18 cellular contexts compared by ENCODE assay signal in the genomic region with DNA sequence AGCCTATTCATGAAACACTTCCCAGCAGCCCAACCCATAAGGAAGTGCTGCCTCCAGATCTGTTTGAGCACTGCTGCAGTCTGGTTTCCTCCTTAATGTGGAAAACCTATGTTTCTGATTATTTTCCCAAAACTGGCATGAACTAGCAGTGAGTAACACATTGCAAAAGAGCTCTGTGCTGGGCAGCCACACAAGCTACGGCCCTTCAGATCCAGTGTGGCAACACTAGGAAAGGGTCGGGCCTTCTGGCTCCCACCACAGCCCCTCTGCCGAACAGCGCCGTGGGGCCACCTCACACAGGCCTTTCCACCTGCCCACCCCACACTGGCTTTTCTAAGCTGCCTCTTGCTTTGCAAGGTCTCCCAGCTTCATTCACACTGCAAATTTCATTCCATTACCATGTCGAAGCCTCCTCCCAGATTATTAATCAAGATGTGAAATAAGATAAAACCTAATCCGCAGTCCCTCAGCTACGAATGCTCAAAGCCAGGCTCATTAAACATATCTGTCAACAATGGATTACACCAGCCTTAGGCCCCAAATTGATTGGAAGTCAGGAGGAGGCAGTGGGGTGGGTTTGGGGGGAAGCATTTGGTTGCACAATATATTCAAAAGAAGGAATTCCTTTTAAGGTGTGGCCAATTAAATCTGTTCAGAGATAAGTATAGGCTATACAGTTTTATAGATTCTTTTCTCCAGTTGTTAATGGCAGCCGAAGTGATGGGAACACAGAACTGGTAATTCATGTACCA.
A peak's percentile ranks its signal among the peaks of the same experiment; 100 is the strongest.
DNase-seq lines count a peak whose midpoint lies in the region; ATAC-seq and TF ChIP-seq lines count a peak whose summit lies in the region.
"Had no signal": no experiment of that assay in that cellular context is flagged by ENCODE, and none has a peak within 500 bp of the region (broad histone marks: within the 10 kb centered on the region; RNA-seq: fewer than 3 reads in every experiment).

No MANE protein-coding gene starts in this region.

- CTCF ChIA-PET in RWPE1 (lab: Yijun Ruan, JAX) = interaction anchor here (0.8 kb wide), 1 partner anchor 567 kb away, joined by 4 read pairs; no protein-coding TSS in a partner anchor

- in situ Hi-C loops in GM13977 (cut with MboI; ENCODE audit: low pct_unique_long_range_greater_than_20kb, low sequenced_read_pairs, unreplicated experiment) = no loop called here

- H3K4me3 Mint-ChIP-seq in activated T-cell treated with anti-CD3 and anti-CD28 coated beads, Interleukin-2, amount 50 U/mL, for 72 hours = no peak overlapping the region
- H3K4me3 Mint-ChIP-seq: activated CD4-positive, alpha-beta T cell treated with anti-CD3 and anti-CD28 coated beads for 36 hours; activated naive CD8-positive, alpha-beta T cell; T-helper 17 cell had no signal

- no peak overlapping the region for H3K4me3 ChIP-seq in fibroblast of the aortic adventitia (ENCODE audit: low read depth, low read length)
- H3K4me3 ChIP-seq in retinal pigment epithelial cell (ENCODE audit: low read length) = no peak overlapping the region
- H3K4me3 ChIP-seq: lower lobe of right lung, spleen had no signal

- H3K36me3 Mint-ChIP-seq in activated T-cell treated with anti-CD3 and anti-CD28 coated beads, Interleukin-2, amount 50 U/mL, for 72 hours (ENCODE audit: insufficient read depth in 2 of 2) = no peaks in the 10 kb centered on the region
- H3K36me3 Mint-ChIP-seq: activated naive CD8-positive, alpha-beta T cell had no signal

- no peak for ATAC-seq in HG03280 (IDR thresholded peaks at IDR 0.05; ENCODE audit: unreplicated experiment)
- no peak for ATAC-seq in HG03135 (IDR thresholded peaks at IDR 0.05; ENCODE audit: unreplicated experiment)
- ATAC-seq in activated T-cell treated with anti-CD3 and anti-CD28 coated beads, Interleukin-2, amount 50 U/mL, for 72 hours (replicated peaks in 1 of 2) = no peak
- ATAC-seq: activated CD4-positive, alpha-beta T cell treated with anti-CD3 and anti-CD28 coated beads for 36 hours; T-helper 17 cell had no signal

- peak overlapping the region; percentile 85 for H3K27ac ChIP-seq in RWPE1
- H3K27ac ChIP-seq: lower lobe of right lung, spleen had no signal

- DNase-seq in AG20443 (ENCODE audit: low spot score) (peak; percentile 76), RWPE1 (ENCODE audit: low spot score) (no peak), fibroblast of the aortic adventitia (ENCODE audit: low read depth) (peak; percentile 95), retinal pigment epithelial cell (ENCODE audit: low read depth) (peak; percentile 54), GM13977 (ENCODE audit: low spot score) (no peak)
- DNase-seq in activated T-cell treated with anti-CD3 and anti-CD28 coated beads, Interleukin-2, amount 50 U/mL, for 72 hours = no peak
- DNase-seq: activated CD4-positive, alpha-beta T cell treated with anti-CD3 and anti-CD28 coated beads for 36 hours; activated T-cell treated with anti-CD3 and anti-CD28 coated beads for 4 hours; BE2C; Kasumi-1; lower lobe of right lung; NCI-H187; NCI-H526; spleen; T-helper 17 cell had no signal

- H3K4me1 Mint-ChIP-seq in activated T-cell treated with anti-CD3 and anti-CD28 coated beads, Interleukin-2, amount 50 U/mL, for 72 hours (ENCODE audit: low read depth) = peaks cover 6% of the 10 kb centered on the region
- H3K4me1 Mint-ChIP-seq: T-helper 17 cell had no signal

- peaks cover 5% of the 10 kb centered on the region for H3K27me3 Mint-ChIP-seq in activated T-cell treated with anti-CD3 and anti-CD28 coated beads, Interleukin-2, amount 50 U/mL, for 72 hours (ENCODE audit: low read depth)
- H3K27me3 Mint-ChIP-seq: activated CD4-positive, alpha-beta T cell treated with anti-CD3 and anti-CD28 coated beads for 36 hours; activated naive CD8-positive, alpha-beta T cell; T-helper 17 cell had no signal

- POLR2A ChIA-PET in RWPE1 (lab: Yijun Ruan, JAX; ENCODE audit: low non-redundant PET) = no interaction called here

- H3K27ac Mint-ChIP-seq in activated T-cell treated with anti-CD3 and anti-CD28 coated beads, Interleukin-2, amount 50 U/mL, for 72 hours = no peak overlapping the region
- H3K27ac Mint-ChIP-seq: activated CD4-positive, alpha-beta T cell treated with anti-CD3 and anti-CD28 coated beads for 36 hours; activated naive CD8-positive, alpha-beta T cell; T-helper 17 cell had no signal

- H3K9me3 Mint-ChIP-seq in activated T-cell treated with anti-CD3 and anti-CD28 coated beads, Interleukin-2, amount 50 U/mL, for 72 hours = no peaks in the 10 kb centered on the region

- TF ChIP-seq CTCF in RWPE1 (conservative IDR thresholded peaks at IDR 0.05; ENCODE audit: low read depth) (no peak), fibroblast of the aortic adventitia (IDR thresholded peaks at IDR 0.05; ENCODE audit: insufficient read depth, low read length) (no peak), retinal pigment epithelial cell (conservative IDR thresholded peaks at IDR 0.05; ENCODE audit: low read depth, low read length) (no peak), GM13977 (IDR thresholded peaks at IDR 0.05; ENCODE audit: extremely low read depth, insufficient read depth, missing control alignments) (no peak)

Comparison
In these comparisons a context has a peak if more than half of its experiments do, and no peak if none do; other contexts are left out.
1. DNase-seq: peak in AG20443 (single experiment), fibroblast of the aortic adventitia (single experiment) and retinal pigment epithelial cell (single experiment); none in RWPE1 (single experiment), GM13977 (single experiment) and activated T-cell treated with anti-CD3 and anti-CD28 coated beads, Interleukin-2, amount 50 U/mL, for 72 hours (0 of 2).